13 cellular contexts compared by ENCODE assay signal in genomic region chr3:24119321-24119751, GRCh38.
A peak's percentile ranks its signal among the peaks of the same experiment; 100 is the strongest.
DNase-seq lines count a peak whose midpoint lies in the region; ATAC-seq and TF ChIP-seq lines count a peak whose summit lies in the region.
"Had no signal": no experiment of that assay in that cellular context is flagged by ENCODE, and none has a peak within 500 bp of the region (broad histone marks: within the 10 kb centered on the region; RNA-seq: fewer than 3 reads in every experiment).

No MANE protein-coding gene starts in this region.

- H3K79me2 ChIP-seq in PC-9 (ENCODE audit: low read depth): no peaks in the 10 kb centered on the region

- POLR2A ChIA-PET in PC-9 (lab: Charles Lee; ENCODE audit: unreplicated experiment): no interaction called here

- H3K4me3 Mint-ChIP-seq in stimulated activated memory B cell treated with anti-CD40 and anti-IgM and Interleukin-4, amounts not matched to agents 10 μg/mL and 1 μg/mL and 100 μg/mL, for 72 hours: no peak overlapping the region
- H3K4me3 Mint-ChIP-seq in T-helper 2 cell treated with Interferon-gamma antibody and Interleukin-4, amounts not matched to agents 5 μg/mL and 100 μg/mL, for 36 hours: no peak overlapping the region
- H3K4me3 Mint-ChIP-seq: neural crest cell; stimulated activated naive CD8-positive, alpha-beta T cell treated with anti-CD3 and anti-CD28 coated beads, Interleukin-15, Interleukin-2, amounts not matched to agents 100 ng/mL and 50 ng/mL, for 24 hours had no signal

- no peaks in the 10 kb centered on the region for H3K36me3 Mint-ChIP-seq in stimulated activated memory B cell treated with anti-CD40 and anti-IgM and Interleukin-4, amounts not matched to agents 10 μg/mL and 1 μg/mL and 100 μg/mL, for 72 hours
- no peaks in the 10 kb centered on the region for H3K36me3 Mint-ChIP-seq in T-helper 2 cell treated with Interferon-gamma antibody and Interleukin-4, amounts not matched to agents 5 μg/mL and 100 μg/mL, for 36 hours (ENCODE audit: low read depth)

- no peak overlapping the region for H3K27ac ChIP-seq in PC-9
- H3K27ac ChIP-seq: HL-60 had no signal

- no peak for TF ChIP-seq CTCF in PC-9 (conservative IDR thresholded peaks at IDR 0.05)

- no peaks in the 10 kb centered on the region for H3K9me3 Mint-ChIP-seq in stimulated activated memory B cell treated with anti-CD40 and anti-IgM and Interleukin-4, amounts not matched to agents 10 μg/mL and 1 μg/mL and 100 μg/mL, for 72 hours
- H3K9me3 Mint-ChIP-seq in T-helper 2 cell treated with Interferon-gamma antibody and Interleukin-4, amounts not matched to agents 5 μg/mL and 100 μg/mL, for 36 hours: no peaks in the 10 kb centered on the region
- H3K9me3 Mint-ChIP-seq: neural crest cell; stimulated activated naive CD8-positive, alpha-beta T cell treated with anti-CD3 and anti-CD28 coated beads, Interleukin-15, Interleukin-2, amounts not matched to agents 100 ng/mL and 50 ng/mL, for 24 hours had no signal

- DNase-seq in HPDE6-E6E7 (ENCODE audit: extremely low spot score): peak; percentile 9
- DNase-seq in PC-9: peak in 1 of 2 experiments; percentile 73
- DNase-seq in fibroblast of peridontal ligament (ENCODE audit: extremely low read depth): peak; percentile 82
- no peak for DNase-seq in activated CD8-positive, alpha-beta memory T cell treated with anti-CD3 and anti-CD28 coated beads, Interleukin-2, amount 50 U/mL, for 48 hours
- DNase-seq in stimulated activated naive CD4-positive, alpha-beta T cell (lab: John Stamatoyannopoulos, UW): no peak
- no peak for DNase-seq in T-helper 2 cell treated with Interferon-gamma antibody and Interleukin-4, amounts not matched to agents 5 μg/mL and 100 μg/mL, for 36 hours (ENCODE audit: low spot score)
- DNase-seq: stimulated activated CD4-positive, alpha-beta T cell treated with anti-CD3 and anti-CD28 coated beads, Interleukin-1b, Interleukin-23, amount 100 ng/mL, for 48 hours; T-helper 2 cell had no signal

- no TSS peak for BruUV-seq in PC-9 (replicated peaks; lab: Mats Ljungman, UMichigan)

- H4K20me1 ChIP-seq in PC-9 (ENCODE audit: insufficient read depth): no peaks in the 10 kb centered on the region

- peaks cover 4% of the 10 kb centered on the region; the same call in 1 of the 2 replicates for H3F3A ChIP-seq in PC-9 (ENCODE audit: insufficient read depth, low read depth)

- H3K9me3 ChIP-seq in PC-9 (ENCODE audit: insufficient read depth, low read depth) (no peaks in the 10 kb centered on the region), skeletal muscle satellite cell (replicated peaks; ENCODE audit: low read length) (no peaks in the 10 kb centered on the region)

- H3K36me3 ChIP-seq in PC-9 (ENCODE audit: low read depth): no peaks in the 10 kb centered on the region
- no peaks in the 10 kb centered on the region for H3K36me3 ChIP-seq in skeletal muscle satellite cell (ENCODE audit: insufficient read depth, low read length)

- H2AFZ ChIP-seq in PC-9: no peak overlapping the region

- no peaks in the 10 kb centered on the region for H3K4me1 Mint-ChIP-seq in stimulated activated memory B cell treated with anti-CD40 and anti-IgM and Interleukin-4, amounts not matched to agents 10 μg/mL and 1 μg/mL and 100 μg/mL, for 72 hours
- H3K4me1 Mint-ChIP-seq in T-helper 2 cell treated with Interferon-gamma antibody and Interleukin-4, amounts not matched to agents 5 μg/mL and 100 μg/mL, for 36 hours (ENCODE audit: low read depth): no peaks in the 10 kb centered on the region
- H3K4me1 Mint-ChIP-seq: neural crest cell had no signal

- H3K4me1 ChIP-seq in PC-9 (replicated peaks; ENCODE audit: insufficient read depth) (peaks cover 13% of the 10 kb centered on the region), skeletal muscle satellite cell (ENCODE audit: control insufficient read depth, insufficient read depth, low read length) (peaks cover 19% of the 10 kb centered on the region)

- peaks cover 10% of the 10 kb centered on the region for H3K27me3 Mint-ChIP-seq in stimulated activated memory B cell treated with anti-CD40 and anti-IgM and Interleukin-4, amounts not matched to agents 10 μg/mL and 1 μg/mL and 100 μg/mL, for 72 hours
- no peaks in the 10 kb centered on the region for H3K27me3 Mint-ChIP-seq in T-helper 2 cell treated with Interferon-gamma antibody and Interleukin-4, amounts not matched to agents 5 μg/mL and 100 μg/mL, for 36 hours (ENCODE audit: low read depth)

- CTCF ChIA-PET in PC-9 (lab: Charles Lee): no interaction called here

- intact Hi-C loops in PC-9 (cut with micrococcal nuclease; ENCODE audit: unreplicated experiment): no loop called here

- H3K4me2 ChIP-seq in PC-9 (peak overlapping the region; percentile 27), skeletal muscle satellite cell (ENCODE audit: low read length) (peak overlapping the region; percentile 24)

- H3K27me3 ChIP-seq in PC-9 (ENCODE audit: insufficient read depth, low read depth): no peaks in the 10 kb centered on the region
- H3K27me3 ChIP-seq in skeletal muscle satellite cell (ENCODE audit: control insufficient read depth, insufficient read depth, low read length): no peaks in the 10 kb centered on the region

- no peak overlapping the region for H3K27ac Mint-ChIP-seq in stimulated activated memory B cell treated with anti-CD40 and anti-IgM and Interleukin-4, amounts not matched to agents 10 μg/mL and 1 μg/mL and 100 μg/mL, for 72 hours
- H3K27ac Mint-ChIP-seq in T-helper 2 cell treated with Interferon-gamma antibody and Interleukin-4, amounts not matched to agents 5 μg/mL and 100 μg/mL, for 36 hours: no peak overlapping the region
- H3K27ac Mint-ChIP-seq: stimulated activated naive CD8-positive, alpha-beta T cell treated with anti-CD3 and anti-CD28 coated beads, Interleukin-15, Interleukin-2, amounts not matched to agents 100 ng/mL and 50 ng/mL, for 24 hours had no signal

- ATAC-seq in stimulated activated memory B cell treated with anti-CD40 and anti-IgM and Interleukin-4, amounts not matched to agents 10 μg/mL and 1 μg/mL and 100 μg/mL, for 72 hours: no peak

- H3K4me3 ChIP-seq in PC-9 (no peak overlapping the region), skeletal muscle satellite cell (ENCODE audit: low read length) (no peak overlapping the region)

- no peak overlapping the region for H3K9ac ChIP-seq in skeletal muscle satellite cell (ENCODE audit: low read depth, low read length)

- no peaks in the 10 kb centered on the region for H3K9me2 ChIP-seq in PC-9 (ENCODE audit: insufficient read depth)

Comparison
In these comparisons a context has a peak if more than half of its experiments do, and no peak if none do; other contexts are left out.
1. DNase-seq: peak in HPDE6-E6E7 (single experiment) and fibroblast of peridontal ligament (single experiment); none in activated CD8-positive, alpha-beta memory T cell treated with anti-CD3 and anti-CD28 coated beads, Interleukin-2, amount 50 U/mL, for 48 hours (single experiment), stimulated activated naive CD4-positive, alpha-beta T cell (0 of 6) and T-helper 2 cell treated with Interferon-gamma antibody and Interleukin-4, amounts not matched to agents 5 μg/mL and 100 μg/mL, for 36 hours (single experiment).